In genomic region chr3:113094514-113094913, GRCh38 we compare ENCODE assay signal across 19 cellular contexts.
"Had no signal": no experiment of that assay in that cellular context is flagged by ENCODE, and none has a peak within 500 bp of the region (broad histone marks: within the 10 kb centered on the region; RNA-seq: fewer than 3 reads in every experiment).

No MANE protein-coding gene starts in this region.

- H3K4me3 Mint-ChIP-seq: activated naive CD4-positive, alpha-beta T cell treated with anti-CD3 and anti-CD28 coated beads, Interleukin-2, amount 50 U/mL, for 24 hours; natural killer cell; stimulated activated naive CD8-positive, alpha-beta T cell treated with anti-CD3 and anti-CD28 coated beads, Interleukin-15, Interleukin-2, amounts not matched to agents 100 ng/mL and 50 ng/mL, for 24 hours had no signal

- H3K4me1 ChIP-seq: body of pancreas, left lung, right lobe of liver, thyroid gland had no signal

- H3K27ac Mint-ChIP-seq: activated naive CD4-positive, alpha-beta T cell treated with anti-CD3 and anti-CD28 coated beads, Interleukin-2, amount 50 U/mL, for 24 hours; natural killer cell; stimulated activated naive CD8-positive, alpha-beta T cell treated with anti-CD3 and anti-CD28 coated beads, Interleukin-15, Interleukin-2, amounts not matched to agents 100 ng/mL and 50 ng/mL, for 24 hours had no signal

- H3K9me3 ChIP-seq: body of pancreas, right lobe of liver, thyroid gland had no signal

- H3K27ac ChIP-seq: body of pancreas, dorsolateral prefrontal cortex, epithelial cell of prostate, left lung, right lobe of liver, skin epidermis, thyroid gland had no signal

- H3K27me3 Mint-ChIP-seq: activated naive CD4-positive, alpha-beta T cell treated with anti-CD3 and anti-CD28 coated beads, Interleukin-2, amount 50 U/mL, for 24 hours; stimulated activated naive CD8-positive, alpha-beta T cell treated with anti-CD3 and anti-CD28 coated beads, Interleukin-15, Interleukin-2, amounts not matched to agents 100 ng/mL and 50 ng/mL, for 24 hours had no signal

- H3K36me3 ChIP-seq: left lung, right lobe of liver, thyroid gland had no signal

- H3K9me3 Mint-ChIP-seq: activated naive CD4-positive, alpha-beta T cell treated with anti-CD3 and anti-CD28 coated beads, Interleukin-2, amount 50 U/mL, for 24 hours; natural killer cell; stimulated activated naive CD8-positive, alpha-beta T cell treated with anti-CD3 and anti-CD28 coated beads, Interleukin-15, Interleukin-2, amounts not matched to agents 100 ng/mL and 50 ng/mL, for 24 hours had no signal

- H3K36me3 Mint-ChIP-seq: natural killer cell had no signal

- H3K4me1 Mint-ChIP-seq: activated naive CD4-positive, alpha-beta T cell treated with anti-CD3 and anti-CD28 coated beads, Interleukin-2, amount 50 U/mL, for 24 hours; natural killer cell had no signal

- H3K27me3 ChIP-seq: body of pancreas, dorsolateral prefrontal cortex, left lung, right lobe of liver, thyroid gland had no signal

- H3K4me3 ChIP-seq: body of pancreas, dorsolateral prefrontal cortex, left lung, lung, right lobe of liver, skin epidermis, thyroid gland had no signal

- DNase-seq: activated gamma-delta T cell treated with Interleukin-2 at 50 U/mL for 16 hours; activated T-cell treated with anti-CD3 and anti-CD28 coated beads, Interleukin-2, amount 50 U/mL, for 1 hour; anterior cingulate cortex; body of pancreas; dorsolateral prefrontal cortex; left lung; midbrain; natural killer cell; occipital lobe; right lobe of liver; stimulated activated CD4-positive, alpha-beta T cell treated with anti-CD3 and anti-CD28 coated beads, Interleukin-1b, Interleukin-23, amount 100 ng/mL, for 48 hours; substantia nigra; T-helper 1 cell; thyroid gland had no signal
